ENCODE assay signal across 32 cellular contexts in the genomic region with DNA sequence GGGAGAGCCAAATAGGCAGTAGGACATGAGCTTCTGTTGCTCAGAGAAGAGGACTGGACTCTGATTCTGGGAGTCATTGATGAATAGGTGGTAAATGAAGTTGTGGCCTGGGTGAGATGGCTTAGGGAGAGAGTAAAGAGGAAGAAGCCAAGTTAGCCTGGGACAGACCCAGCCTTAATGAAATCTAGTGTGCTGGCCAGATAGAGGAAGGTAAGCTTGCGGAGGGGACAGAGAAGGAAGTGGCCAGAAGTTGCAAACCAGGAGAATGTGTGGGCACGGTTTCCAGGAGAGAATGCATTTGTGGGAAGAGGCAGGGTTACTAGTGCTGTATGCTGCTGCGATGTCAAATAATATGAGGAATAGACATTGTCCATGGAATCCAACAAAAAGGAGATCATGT.
"Had no signal": no experiment of that assay in that cellular context is flagged by ENCODE, and none has a peak within 500 bp of the region (broad histone marks: within the 10 kb centered on the region; RNA-seq: fewer than 3 reads in every experiment).

No MANE protein-coding gene starts in this region.

- H3K27me3 ChIP-seq: SJCRH30 had no signal

- H3K9ac ChIP-seq: KMS-11, SK-N-SH had no signal

- H3K36me3 ChIP-seq: SJCRH30 had no signal

- H3K4me3 ChIP-seq: SJCRH30 had no signal

- H3K4me3 Mint-ChIP-seq: activated B cell treated with CpG ODN at 0.5 μM for 24 hours; activated CD4-positive, alpha-beta T cell treated with anti-CD3 and anti-CD28 coated beads, Interleukin-2, amount 10 ng/mL, durations not matched to agents 24 days and 14 days; activated naive CD8-positive, alpha-beta T cell treated with anti-CD3 and anti-CD28 coated beads, Interleukin-2, amount 50 U/mL, for 24 hours; activated T-cell treated with anti-CD3 and anti-CD28 coated beads, Interleukin-2, amount 50 U/mL, for 4 hours; brain; central memory CD8-positive, alpha-beta T cell; T-helper 17 cell had no signal

- H3K27ac ChIP-seq: KMS-11, SJCRH30 had no signal

- H3K4me1 ChIP-seq: SJCRH30 had no signal

- H3K9me3 Mint-ChIP-seq: activated CD4-positive, alpha-beta T cell treated with anti-CD3 and anti-CD28 coated beads, Interleukin-2, amount 10 ng/mL, durations not matched to agents 24 days and 14 days; activated naive CD8-positive, alpha-beta T cell treated with anti-CD3 and anti-CD28 coated beads, Interleukin-2, amount 50 U/mL, for 24 hours; activated T-cell treated with anti-CD3 and anti-CD28 coated beads, Interleukin-2, amount 50 U/mL, for 4 hours; central memory CD8-positive, alpha-beta T cell had no signal

- ATAC-seq: activated naive CD4-positive, alpha-beta T cell treated with anti-CD3 and anti-CD28 coated beads, Interleukin-2, amount 50 U/mL, for 72 hours; activated naive CD8-positive, alpha-beta T cell treated with anti-CD3 and anti-CD28 coated beads, Interleukin-2, amount 50 U/mL, for 24 hours; activated T-cell treated with anti-CD3 and anti-CD28 coated beads, Interleukin-2, amount 50 U/mL, for 4 hours; Panc1; Right ventricle myocardium inferior; T-helper 17 cell had no signal

- H3K9me3 ChIP-seq: SJCRH30, SK-N-SH had no signal

- DNase-seq: activated B cell treated with CpG ODN at 0.5 μM for 24 hours; activated CD4-positive, alpha-beta T cell treated with anti-CD3 and anti-CD28 coated beads for 1 hour; activated CD4-positive, alpha-beta T cell treated with anti-CD3 and anti-CD28 coated beads, Interleukin-2, amount 10 ng/mL, durations not matched to agents 24 days and 14 days; activated CD4-positive, alpha-beta T cell treated with anti-CD3 and anti-CD28 coated beads, Interleukin-2, amount 50 U/mL, for 48 hours; activated CD8-positive, alpha-beta memory T cell treated with anti-CD3 and anti-CD28 coated beads for 24 hours; activated effector memory CD4-positive, alpha-beta T cell treated with anti-CD3 and anti-CD28 coated beads, Interleukin-2, amount 50 U/mL, for 16 hours; activated naive CD4-positive, alpha-beta T cell treated with Interleukin-2 at 50 U/mL for 16 hours; activated naive CD8-positive, alpha-beta T cell treated with anti-CD3 and anti-CD28 coated beads, Interleukin-2, amount 50 U/mL, for 24 hours; activated T-cell treated with anti-CD3 and anti-CD28 coated beads, Interleukin-2, amount 50 U/mL, for 4 hours; amniotic stem cell; NCI-H1105; NCI-H1436; NCI-H1694 treated with DMSO at 0.1 percent for 48 hours; NCI-H2029 treated with DMSO at 0.1 percent for 48 hours; NCI-H345; NCI-H510A; NCI-H526 treated with DMSO at 0.1 percent for 48 hours; NK-92 treated with Interleukin-12 subunit alpha and Interleukin-12 subunit beta, amount 100 ng/mL, for 24 hours; OCI-M1; RPMI8226; SJCRH30; SK-N-SH; T-helper 17 cell; T-helper 9 cell had no signal

- H3K4me2 ChIP-seq: KMS-11, SK-N-SH had no signal

- H3K4me1 Mint-ChIP-seq: activated B cell treated with CpG ODN at 0.5 μM for 24 hours; activated CD4-positive, alpha-beta T cell treated with anti-CD3 and anti-CD28 coated beads, Interleukin-2, amount 10 ng/mL, durations not matched to agents 24 days and 14 days; activated naive CD8-positive, alpha-beta T cell treated with anti-CD3 and anti-CD28 coated beads, Interleukin-2, amount 50 U/mL, for 24 hours; central memory CD8-positive, alpha-beta T cell; T-helper 17 cell had no signal

- FAIRE-seq: astrocyte, TTC549 had no signal

- H3K36me3 Mint-ChIP-seq: activated naive CD4-positive, alpha-beta T cell treated with anti-CD3 and anti-CD28 coated beads, Interleukin-2, amount 50 U/mL, for 72 hours; brain had no signal

- H3K27me3 Mint-ChIP-seq: activated B cell treated with CpG ODN at 0.5 μM for 24 hours; activated CD4-positive, alpha-beta T cell treated with anti-CD3 and anti-CD28 coated beads, Interleukin-2, amount 10 ng/mL, durations not matched to agents 24 days and 14 days had no signal

- H3K27ac Mint-ChIP-seq: activated B cell treated with CpG ODN at 0.5 μM for 24 hours; activated CD4-positive, alpha-beta T cell treated with anti-CD3 and anti-CD28 coated beads, Interleukin-2, amount 10 ng/mL, durations not matched to agents 24 days and 14 days; activated naive CD4-positive, alpha-beta T cell treated with anti-CD3 and anti-CD28 coated beads, Interleukin-2, amount 50 U/mL, for 72 hours; activated naive CD8-positive, alpha-beta T cell treated with anti-CD3 and anti-CD28 coated beads, Interleukin-2, amount 50 U/mL, for 24 hours; T-helper 17 cell had no signal
